8 cellular contexts compared by ENCODE assay signal in the genomic region with DNA sequence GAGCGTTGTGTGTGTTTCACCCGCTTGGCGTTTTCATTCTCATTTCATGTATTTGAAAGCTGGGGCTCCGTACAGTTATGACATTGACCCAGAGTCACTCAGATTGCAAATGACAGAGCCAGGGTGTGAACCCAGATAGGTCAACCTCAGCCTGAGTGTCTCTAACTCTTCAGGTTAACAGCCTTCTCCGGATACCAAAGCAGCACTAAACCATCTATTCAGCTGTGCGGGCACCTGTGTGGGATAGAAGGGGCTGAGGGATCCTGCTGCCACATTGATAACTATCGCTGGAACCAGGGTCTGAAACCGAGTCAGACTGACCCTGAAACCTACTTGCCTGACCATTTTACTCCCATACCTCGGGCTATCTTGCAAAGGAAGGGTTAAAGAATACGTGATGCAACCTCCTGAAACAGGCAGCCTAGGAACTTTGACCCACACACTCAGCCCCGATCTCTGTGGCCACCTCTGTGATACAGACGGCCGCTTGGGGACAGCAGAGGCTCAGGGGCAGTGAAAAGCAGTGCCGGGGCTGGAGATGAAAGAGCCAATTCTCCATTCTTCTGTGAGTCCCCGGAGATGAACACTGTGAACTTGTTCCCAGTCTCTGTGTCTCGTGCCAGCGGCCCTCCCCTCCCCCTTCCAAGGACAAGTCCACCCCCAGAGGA.
DNase-seq lines count a peak whose midpoint lies in the region; ATAC-seq and TF ChIP-seq lines count a peak whose summit lies in the region.

No MANE protein-coding gene starts in this region.

- no peak overlapping the region for H3K27ac Mint-ChIP-seq in activated CD8-positive, alpha-beta T cell treated with anti-CD3 and anti-CD28 coated beads, Interleukin-2, amount 10 ng/mL, durations not matched to agents 7 days and 5 days

- no peaks in the 10 kb centered on the region for H3K36me3 ChIP-seq in left ventricle myocardium inferior

- H3K9me3 ChIP-seq in left ventricle myocardium inferior (replicated peaks), result no peaks in the 10 kb centered on the region

- POLR2A ChIA-PET in activated CD8-positive, alpha-beta T cell treated with anti-CD3 and anti-CD28 coated beads, Interleukin-2, amount 10 ng/mL, durations not matched to agents 7 days and 5 days (lab: Charles Lee), result no interaction called here

- H3K4me3 ChIP-seq in left ventricle myocardium inferior, result peak overlapping the region; percentile 40

- intact Hi-C loops in left ventricle myocardium inferior (cut with micrococcal nuclease), result loop anchor here (5.0 kb wide), 1 partner anchor 236 kb away; no protein-coding TSS in a partner anchor

- CTCF ChIA-PET in activated CD8-positive, alpha-beta T cell treated with anti-CD3 and anti-CD28 coated beads, Interleukin-2, amount 10 ng/mL, durations not matched to agents 7 days and 5 days (lab: Charles Lee), result no interaction called here

- peak; percentile 77 for DNase-seq in AG20443 (ENCODE audit: low spot score)
- peak; percentile 68 for DNase-seq in HK-2 (ENCODE audit: unreplicated experiment)
- DNase-seq in activated CD8-positive, alpha-beta T cell treated with anti-CD3 and anti-CD28 coated beads, Interleukin-2, amount 10 ng/mL, durations not matched to agents 7 days and 5 days, result peak; percentile 22
- DNase-seq in left ventricle myocardium inferior, result peak; percentile 77
- peak; percentile 40 for DNase-seq in retina

- H3K27me3 Mint-ChIP-seq in activated CD8-positive, alpha-beta T cell treated with anti-CD3 and anti-CD28 coated beads, Interleukin-2, amount 10 ng/mL, durations not matched to agents 7 days and 5 days (ENCODE audit: low read depth), result no peaks in the 10 kb centered on the region

- no peaks in the 10 kb centered on the region for H3K36me3 Mint-ChIP-seq in activated CD8-positive, alpha-beta T cell treated with anti-CD3 and anti-CD28 coated beads, Interleukin-2, amount 10 ng/mL, durations not matched to agents 7 days and 5 days (ENCODE audit: low read depth)

- H3K27me3 ChIP-seq in left ventricle myocardium inferior (ENCODE audit: low read depth), result no peaks in the 10 kb centered on the region

- H3K4me1 ChIP-seq in left ventricle myocardium inferior, result peaks cover 25% of the 10 kb centered on the region

- H3K4me3 Mint-ChIP-seq in activated CD8-positive, alpha-beta T cell treated with anti-CD3 and anti-CD28 coated beads, Interleukin-2, amount 10 ng/mL, durations not matched to agents 7 days and 5 days, result no peak overlapping the region

- no peaks in the 10 kb centered on the region for H3K9me3 Mint-ChIP-seq in activated CD8-positive, alpha-beta T cell treated with anti-CD3 and anti-CD28 coated beads, Interleukin-2, amount 10 ng/mL, durations not matched to agents 7 days and 5 days (ENCODE audit: insufficient read depth)

- ATAC-seq in activated CD8-positive, alpha-beta T cell treated with anti-CD3 and anti-CD28 coated beads, Interleukin-2, amount 10 ng/mL, durations not matched to agents 7 days and 5 days, result no peak
- no peak for ATAC-seq in GM18870 (IDR thresholded peaks at IDR 0.05; ENCODE audit: unreplicated experiment)
- ATAC-seq in HG03139 (IDR thresholded peaks at IDR 0.05; ENCODE audit: unreplicated experiment), result no peak
- ATAC-seq in GM18498 (IDR thresholded peaks at IDR 0.05; ENCODE audit: unreplicated experiment), result no peak

- peak overlapping the region; percentile 7 for H3K27ac ChIP-seq in left ventricle myocardium inferior (replicated peaks)

- TF ChIP-seq CTCF in left ventricle myocardium inferior (IDR thresholded peaks at IDR 0.05; ENCODE audit: borderline replicate concordance), result peak; percentile 95

- no peaks in the 10 kb centered on the region for H3K4me1 Mint-ChIP-seq in activated CD8-positive, alpha-beta T cell treated with anti-CD3 and anti-CD28 coated beads, Interleukin-2, amount 10 ng/mL, durations not matched to agents 7 days and 5 days (ENCODE audit: low read depth)

Comparison
In these comparisons a context has a peak if more than half of its experiments do, and no peak if none do; other contexts are left out.
1. DNase-seq: peak in every context shown above with its lines; median percentile 77 in AG20443; 77 in left ventricle myocardium inferior; 68 in HK-2; 40 in retina; 22 in activated CD8-positive, alpha-beta T cell treated with anti-CD3 and anti-CD28 coated beads, Interleukin-2, amount 10 ng/mL, durations not matched to agents 7 days and 5 days.